ENCODE assay signal across 29 cellular contexts in genomic region chr13:112483299-112483698, GRCh38.
"Had no signal": no experiment of that assay in that cellular context is flagged by ENCODE, and none has a peak within 500 bp of the region (broad histone marks: within the 10 kb centered on the region; RNA-seq: fewer than 3 reads in every experiment).

No MANE protein-coding gene starts in this region.

- H3K27me3 Mint-ChIP-seq: progenitor cell of endocrine pancreas; stimulated activated naive B cell treated with anti-CD40 and anti-IgM and Interleukin-4, amounts not matched to agents 10 μg/mL and 1 μg/mL and 100 μg/mL, for 72 hours; stimulated activated naive CD8-positive, alpha-beta T cell treated with anti-CD3 and anti-CD28 coated beads, Interleukin-15, Interleukin-2, amounts not matched to agents 100 ng/mL and 50 ng/mL, for 24 hours had no signal

- H3K4me1 ChIP-seq: neural progenitor cell, parathyroid adenoma, psoas muscle, right lobe of liver, sigmoid colon, stomach, thyroid gland, tibial nerve, upper lobe of left lung, vagina had no signal

- DNase-seq: natural killer cell; occipital lobe; ovary; posterior cingulate gyrus; psoas muscle; right cardiac atrium; right lobe of liver; sigmoid colon; small intestine; stimulated activated CD4-positive, alpha-beta T cell treated with anti-CD3 and anti-CD28 coated beads, Interleukin-15, amount 100 ng/mL, for 24 hours; stimulated activated CD4-positive, alpha-beta T cell treated with anti-CD3 and anti-CD28 coated beads, Interleukin-2, amount 100 ng/mL, for 24 hours; stimulated activated CD4-positive, alpha-beta T cell treated with anti-CD3 and anti-CD28 coated beads, Interleukin-2, amount 100 ng/mL, for 48 hours; stimulated activated CD4-positive, alpha-beta T cell treated with anti-CD3 and anti-CD28 coated beads, Interleukin-4, amount 100 ng/mL, for 24 hours; stimulated activated naive B cell treated with anti-CD40 and anti-IgM and Interleukin-4, amounts not matched to agents 10 μg/mL and 1 μg/mL and 100 μg/mL, for 72 hours; stimulated activated naive CD4-positive, alpha-beta T cell treated with Interleukin-2 at 50 U/mL for 16 hours; stomach; thyroid gland; trophoblast cell; upper lobe of left lung had no signal

- ATAC-seq: natural killer cell; psoas muscle; right lobe of liver; stimulated activated effector memory CD8-positive, alpha-beta T cell treated with anti-CD3 and anti-CD28 coated beads, Interleukin-12 subunit alpha, Interleukin-12 subunit beta, amount 100 ng/mL, for 72 hours; stimulated activated naive B cell treated with anti-CD40 and anti-IgM and Interleukin-4, amounts not matched to agents 10 μg/mL and 1 μg/mL and 100 μg/mL, for 72 hours had no signal

- H3K9me3 Mint-ChIP-seq: natural killer cell had no signal

- H3K4me1 Mint-ChIP-seq: natural killer cell; nephron; neural progenitor cell; stimulated activated effector memory CD8-positive, alpha-beta T cell treated with anti-CD3 and anti-CD28 coated beads, Interleukin-12 subunit alpha, Interleukin-12 subunit beta, amount 100 ng/mL, for 72 hours; stimulated activated naive B cell treated with anti-CD40 and anti-IgM and Interleukin-4, amounts not matched to agents 10 μg/mL and 1 μg/mL and 100 μg/mL, for 72 hours had no signal

- H3K27me3 ChIP-seq: neural progenitor cell, ovary, right lobe of liver, sigmoid colon, stomach, thyroid gland, tibial nerve, upper lobe of left lung, vagina had no signal

- H3K4me3 Mint-ChIP-seq: natural killer cell; nephron; neural progenitor cell; stimulated activated effector memory CD8-positive, alpha-beta T cell treated with anti-CD3 and anti-CD28 coated beads, Interleukin-12 subunit alpha, Interleukin-12 subunit beta, amount 100 ng/mL, for 72 hours; stimulated activated naive B cell treated with anti-CD40 and anti-IgM and Interleukin-4, amounts not matched to agents 10 μg/mL and 1 μg/mL and 100 μg/mL, for 72 hours; stimulated activated naive CD8-positive, alpha-beta T cell treated with anti-CD3 and anti-CD28 coated beads, Interleukin-15, Interleukin-2, amounts not matched to agents 100 ng/mL and 50 ng/mL, for 24 hours had no signal

- H3K36me3 Mint-ChIP-seq: natural killer cell had no signal

- FAIRE-seq: small intestine, urothelium cell line had no signal

- H3K4me3 ChIP-seq: neural progenitor cell, ovary, psoas muscle, right lobe of liver, sigmoid colon, stomach, thoracic aorta, thyroid gland, tibial nerve, upper lobe of left lung, vagina had no signal

- H3K36me3 ChIP-seq: neural progenitor cell, ovary had no signal

- H3K27ac Mint-ChIP-seq: natural killer cell; nephron; neural progenitor cell; progenitor cell of endocrine pancreas; stimulated activated effector memory CD8-positive, alpha-beta T cell treated with anti-CD3 and anti-CD28 coated beads, Interleukin-12 subunit alpha, Interleukin-12 subunit beta, amount 100 ng/mL, for 72 hours; stimulated activated naive B cell treated with anti-CD40 and anti-IgM and Interleukin-4, amounts not matched to agents 10 μg/mL and 1 μg/mL and 100 μg/mL, for 72 hours; stimulated activated naive CD8-positive, alpha-beta T cell treated with anti-CD3 and anti-CD28 coated beads, Interleukin-15, Interleukin-2, amounts not matched to agents 100 ng/mL and 50 ng/mL, for 24 hours had no signal

- H3K27ac ChIP-seq: neural progenitor cell, ovary, parathyroid adenoma, psoas muscle, right lobe of liver, sigmoid colon, stomach, thoracic aorta, thyroid gland, tibial nerve, upper lobe of left lung, vagina had no signal

- H3K9me3 ChIP-seq: ovary, right lobe of liver, sigmoid colon, thyroid gland, upper lobe of left lung had no signal
